In the genomic region with DNA sequence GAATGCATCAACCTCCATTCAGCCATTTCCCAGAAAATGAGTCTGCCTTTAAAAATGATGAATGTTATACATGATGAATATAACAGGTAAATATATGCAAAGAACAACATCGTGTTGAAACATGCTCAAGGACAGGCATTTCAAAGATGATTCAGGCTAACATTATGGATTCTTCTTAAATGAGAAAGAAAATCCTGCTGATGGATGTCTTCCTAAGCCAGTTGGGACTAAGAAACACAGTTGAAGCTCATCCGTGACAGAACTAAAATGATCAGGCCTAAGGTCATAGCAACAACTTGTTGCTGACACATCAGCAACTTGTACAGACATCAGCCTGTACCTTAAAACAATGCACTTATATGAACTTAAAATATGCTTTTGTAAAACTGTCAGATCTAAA, we compare ENCODE assay signal across 23 cellular contexts.
DNase-seq lines count a peak whose midpoint lies in the region; FAIRE-seq and TF ChIP-seq lines count a peak whose summit lies in the region.
"Had no signal": no experiment of that assay in that cellular context is flagged by ENCODE, and none has a peak within 500 bp of the region (broad histone marks: within the 10 kb centered on the region; RNA-seq: fewer than 3 reads in every experiment).

No MANE protein-coding gene starts in this region.

- no peak overlapping the region for H3K4me3 Mint-ChIP-seq in MCF 10A (ENCODE audit: unreplicated experiment)
- H3K4me3 Mint-ChIP-seq: HFFc6 had no signal

- H3K4me1 ChIP-seq in breast epithelium (no peaks in the 10 kb centered on the region), SK-N-SH (ENCODE audit: control insufficient read depth in 1 of 2, insufficient read depth in 2 of 2, low read depth in 1 of 2, low read length in 1 of 2) (no peaks in the 10 kb centered on the region)

- TF ChIP-seq EP300 in SK-N-SH (IDR thresholded peaks at IDR 0.05; ENCODE audit: borderline replicate concordance in 1 of 2, low read depth in 1 of 2, low read length in 1 of 2): no peak

- FAIRE-seq in urothelium cell line (lab: Jason Lieb, UNC): peak; percentile 78
- FAIRE-seq: GM18507 had no signal

- DNase-seq in MCF 10A (ENCODE audit: unreplicated experiment) (peak; percentile 1), breast epithelium (ENCODE audit: low spot score in 2 of 2) (no peak), RWPE1 (ENCODE audit: low spot score) (peak; percentile 61), epithelial cell of prostate (ENCODE audit: low read depth, low spot score) (peak; percentile 97), urothelium cell line (ENCODE audit: low spot score) (no peak), epidermal melanocyte (ENCODE audit: insufficient read length, low spot score) (no peak), SK-N-SH (no peak), midbrain (lab: John Stamatoyannopoulos, UW) (no peak)
- DNase-seq: 8988T, Calu3, DMS153, DND-41, H7, HFFc6, Karpas-422, NCI-H1092 treated with DMSO at 0.1 percent for 48 hours, NCI-H1436, NCI-H187, NCI-H2081 treated with DMSO at 0.1 percent for 48 hours, NCI-H524 treated with DMSO at 0.1 percent for 48 hours, SJCRH30, T-helper 2 cell had no signal

- H3K9ac ChIP-seq in SK-N-SH: no peak overlapping the region

- no TSS peak for BruUV-seq in MCF 10A (replicated peaks; lab: Mats Ljungman, UMichigan)

- H3K36me3 ChIP-seq in breast epithelium: no peaks in the 10 kb centered on the region
- H3K36me3 ChIP-seq in SK-N-SH (replicated peaks in 1 of 2; ENCODE audit: control insufficient read depth in 1 of 2, insufficient read depth in 2 of 2, low read length in 1 of 2): no peaks in the 10 kb centered on the region
- H3K36me3 ChIP-seq: SJCRH30 had no signal

- TF ChIP-seq POLR2A in breast epithelium (IDR thresholded peaks at IDR 0.05): no peak

- H3K9me3 Mint-ChIP-seq in MCF 10A (ENCODE audit: unreplicated experiment): no peaks in the 10 kb centered on the region

- H3K27me3 Mint-ChIP-seq in MCF 10A (ENCODE audit: insufficient read depth, unreplicated experiment): peaks cover 30% of the 10 kb centered on the region

- H3K9me2 ChIP-seq in SK-N-SH: 0 out of 2 replicates have a peak, but pooled peaks cover 3% of the 10 kb centered on the region

- no peaks in the 10 kb centered on the region for H3K36me3 Mint-ChIP-seq in MCF 10A (ENCODE audit: insufficient read depth, unreplicated experiment)

- H2AFZ ChIP-seq in SK-N-SH (ENCODE audit: low read depth): no peak overlapping the region

- CTCF ChIA-PET in MCF 10A (lab: Yijun Ruan, JAX) (interaction anchor here (0.6 kb wide), 1 partner anchor 943 kb away, joined by 3 read pairs; no protein-coding TSS in a partner anchor), RWPE1 (lab: Yijun Ruan, JAX) (interaction anchor here (0.5 kb wide), 1 partner anchor 137 kb away, joined by 7 read pairs; no protein-coding TSS in a partner anchor), SK-N-SH (lab: Yijun Ruan, JAX) (interaction anchor here (1.0 kb wide), 1 partner anchor 1165 kb away, joined by 4 read pairs; no protein-coding TSS in a partner anchor)

- intact Hi-C loops in MCF 10A (cut with micrococcal nuclease): no loop called here
- intact Hi-C loops in breast epithelium (cut with DNase I; ENCODE audit: low total_unique reads): no loop called here

- POLR2A ChIA-PET in MCF 10A (lab: Yijun Ruan, JAX) (no interaction called here), RWPE1 (lab: Yijun Ruan, JAX; ENCODE audit: low non-redundant PET) (no interaction called here), SK-N-SH (lab: Yijun Ruan, JAX) (no interaction called here)

- no peak overlapping the region for H3K4me2 ChIP-seq in SK-N-SH

- no peaks in the 10 kb centered on the region for H3F3A ChIP-seq in SK-N-SH (replicated peaks; ENCODE audit: insufficient read depth)

- H3K27me3 ChIP-seq in breast epithelium: no peaks in the 10 kb centered on the region
- H3K27me3 ChIP-seq in SK-N-SH (ENCODE audit: insufficient read depth): no peaks in the 10 kb centered on the region
- H3K27me3 ChIP-seq: SJCRH30 had no signal

- no peaks in the 10 kb centered on the region for H3K4me1 Mint-ChIP-seq in MCF 10A (ENCODE audit: insufficient read depth, unreplicated experiment)

- WGBS in SK-N-SH (ENCODE audit: low lambda C conversion rate): 87% methylated on average over 2 of the region's 2 CpGs

- TF ChIP-seq RAD21 in SK-N-SH (IDR thresholded peaks at IDR 0.05; ENCODE audit: low read length): no peak

- no peaks in the 10 kb centered on the region; the same call in 1 of the 2 replicates for H3K79me2 ChIP-seq in SK-N-SH (ENCODE audit: insufficient read depth)

- H4K20me1 ChIP-seq in SK-N-SH (ENCODE audit: insufficient read depth): no peaks in the 10 kb centered on the region

- H3K27ac ChIP-seq in breast epithelium: no peak overlapping the region
- H3K27ac ChIP-seq in RWPE1: no peak overlapping the region
- H3K27ac ChIP-seq in epithelial cell of prostate: peak overlapping the region; percentile 62
- no peak overlapping the region for H3K27ac ChIP-seq in SK-N-SH (ENCODE audit: low read depth in 2 of 2, low read length in 1 of 2)
- H3K27ac ChIP-seq: SJCRH30 had no signal

- no peak overlapping the region for H3K27ac Mint-ChIP-seq in MCF 10A (ENCODE audit: low read depth, unreplicated experiment)
- H3K27ac Mint-ChIP-seq: HFFc6 had no signal

- H3K9me3 ChIP-seq in breast epithelium (no peaks in the 10 kb centered on the region), SK-N-SH (no peaks in the 10 kb centered on the region)
- H3K9me3 ChIP-seq: SJCRH30 had no signal

- H3K4me3 ChIP-seq in breast epithelium (no peak overlapping the region), SK-N-SH (ENCODE audit: low read depth in 2 of 2, low read length in 1 of 2) (no peak overlapping the region)
- H3K4me3 ChIP-seq: SJCRH30 had no signal

- TF ChIP-seq CTCF in MCF 10A (IDR thresholded peaks at IDR 0.05; ENCODE audit: unreplicated experiment): no peak
- no peak for TF ChIP-seq CTCF in breast epithelium (IDR thresholded peaks at IDR 0.05)
- TF ChIP-seq CTCF in RWPE1 (conservative IDR thresholded peaks at IDR 0.05; ENCODE audit: low read depth): no peak
- TF ChIP-seq CTCF in SK-N-SH (IDR thresholded peaks at IDR 0.05): no peak

TF ChIP-seq in SK-N-SH, 30 proteins besides CTCF, POLR2A, EP300 and RAD21 (continues in another document):
- TF ChIP-seq TCF12 (IDR thresholded peaks at IDR 0.05) (no peak), JUND (IDR thresholded peaks at IDR 0.05) (no peak), NFIC (IDR thresholded peaks at IDR 0.05; ENCODE audit: borderline replicate concordance) (no peak), SIN3A (IDR thresholded peaks at IDR 0.05; ENCODE audit: borderline replicate concordance, low read depth, low read length) (no peak), SMC3 (IDR thresholded peaks at IDR 0.05; ENCODE audit: low read depth, low read length) (no peak), FOXJ3 (CRISPR knock-in tag; IDR thresholded peaks at IDR 0.05) (no peak), TEAD4 (IDR thresholded peaks at IDR 0.05; ENCODE audit: borderline replicate concordance, insufficient read depth) (no peak), MXI1 (IDR thresholded peaks at IDR 0.05; ENCODE audit: low read depth, low read length) (no peak), REST (IDR thresholded peaks at IDR 0.05; ENCODE audit: low read depth, low read length) (no peak)
- TF ChIP-seq, protein P1, sequence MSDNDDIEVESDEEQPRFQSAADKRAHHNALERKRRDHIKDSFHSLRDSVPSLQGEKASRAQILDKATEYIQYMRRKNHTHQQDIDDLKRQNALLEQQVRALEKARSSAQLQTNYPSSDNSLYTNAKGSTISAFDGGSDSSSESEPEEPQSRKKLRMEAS (IDR thresholded peaks at IDR 0.05; ENCODE audit: low read depth): no peak
- TF ChIP-seq, protein P2, sequence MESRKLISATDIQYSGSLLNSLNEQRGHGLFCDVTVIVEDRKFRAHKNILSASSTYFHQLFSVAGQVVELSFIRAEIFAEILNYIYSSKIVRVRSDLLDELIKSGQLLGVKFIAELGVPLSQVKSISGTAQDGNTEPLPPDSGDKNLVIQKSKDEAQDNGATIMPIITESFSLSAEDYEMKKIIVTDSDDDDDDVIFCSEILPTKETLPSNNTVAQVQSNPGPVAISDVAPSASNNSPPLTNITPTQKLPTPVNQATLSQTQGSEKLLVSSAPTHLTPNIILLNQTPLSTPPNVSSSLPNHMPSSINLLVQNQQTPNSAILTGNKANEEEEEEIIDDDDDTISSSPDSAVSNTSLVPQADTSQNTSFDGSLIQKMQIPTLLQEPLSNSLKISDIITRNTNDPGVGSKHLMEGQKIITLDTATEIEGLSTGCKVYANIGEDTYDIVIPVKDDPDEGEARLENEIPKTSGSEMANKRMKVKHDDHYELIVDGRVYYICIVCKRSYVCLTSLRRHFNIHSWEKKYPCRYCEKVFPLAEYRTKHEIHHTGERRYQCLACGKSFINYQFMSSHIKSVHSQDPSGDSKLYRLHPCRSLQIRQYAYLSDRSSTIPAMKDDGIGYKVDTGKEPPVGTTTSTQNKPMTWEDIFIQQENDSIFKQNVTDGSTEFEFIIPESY (IDR thresholded peaks at IDR 0.05; ENCODE audit: borderline replicate concordance, low read depth): no peak

Comparison
In these comparisons a context has a peak if more than half of its experiments do, and no peak if none do; other contexts are left out.
1. DNase-seq: peak in MCF 10A (single experiment), RWPE1 (single experiment) and epithelial cell of prostate (single experiment); none in breast epithelium (0 of 2), urothelium cell line (single experiment), epidermal melanocyte (single experiment), SK-N-SH (single experiment) and midbrain (single experiment).